Comparison of ENCODE assay signal across 27 cellular contexts in genomic region chr12:29620030-29620429, GRCh38.
A peak's percentile ranks its signal among the peaks of the same experiment; 100 is the strongest.
DNase-seq lines count a peak whose midpoint lies in the region; ATAC-seq, FAIRE-seq and TF ChIP-seq lines count a peak whose summit lies in the region.
"Had no signal": no experiment of that assay in that cellular context is flagged by ENCODE, and none has a peak within 500 bp of the region (broad histone marks: within the 10 kb centered on the region; RNA-seq: fewer than 3 reads in every experiment).

No MANE protein-coding gene starts in this region.

- TF ChIP-seq EP300 in GM12878 (IDR thresholded peaks at IDR 0.05; ENCODE audit: borderline replicate concordance in 1 of 2, control insufficient read depth in 1 of 2, low read depth in 2 of 2, low read length in 2 of 2) = no peak

- H3K79me2 ChIP-seq in ACC112 (ENCODE audit: control insufficient read depth, insufficient read depth, low read length, unreplicated experiment) (peaks cover 2% of the 10 kb centered on the region), GM12878 (ENCODE audit: control insufficient read depth, insufficient read depth, low read length) (no peaks in the 10 kb centered on the region)

- peaks cover 37% of the 10 kb centered on the region for H3K36me3 ChIP-seq in ACC112 (ENCODE audit: insufficient read depth, low read length)
- peaks cover 0 to 1% of the 10 kb centered on the region in 2 experiments; a peak in 1 of 4 replicates for H3K36me3 ChIP-seq in GM12878 (ENCODE audit: control insufficient read depth in 2 of 2, insufficient read depth in 2 of 2, low read length in 1 of 2)
- H3K36me3 ChIP-seq in neuronal stem cell (replicated peaks in 1 of 2; ENCODE audit: control insufficient read depth in 2 of 2, insufficient read depth in 2 of 2, low read length in 2 of 2) = peaks cover 0 to 13% of the 10 kb centered on the region in 2 donors
- H3K36me3 ChIP-seq: BE2C, BLaER1 had no signal

- no peaks in the 10 kb centered on the region for H4K20me1 ChIP-seq in GM12878 (ENCODE audit: control insufficient read depth, insufficient read depth)
- H4K20me1 ChIP-seq: BLaER1 had no signal

- H3K27me3 Mint-ChIP-seq in osteocyte (ENCODE audit: unreplicated experiment) = no peaks in the 10 kb centered on the region

- RAD21 ChIA-PET in GM12878 (lab: Charles Lee; ENCODE audit: unreplicated experiment) = interaction anchor here (1.2 to 2.5 kb wide), 8 partner anchors 10 to 71 kb away, joined by 3 to 13 read pairs (median 5); no protein-coding TSS in a partner anchor

- peak overlapping the region; percentile 100; the same call in 1 of the 2 replicates for H3K27ac ChIP-seq in ACC112 (ENCODE audit: low read depth, low read length)
- no peak overlapping the region for H3K27ac ChIP-seq in GM12878 (ENCODE audit: control insufficient read depth, insufficient read depth)
- no peak overlapping the region for H3K27ac ChIP-seq in neuronal stem cell (replicated peaks; ENCODE audit: low read length)
- H3K27ac ChIP-seq: 22Rv1, A549, BLaER1 had no signal

- no peak overlapping the region for H2BK15ac ChIP-seq in neuronal stem cell (ENCODE audit: low read length)

- TF ChIP-seq CTCF in GM12878 (IDR thresholded peaks at IDR 0.05 in 2 of 3, conservative IDR thresholded peaks at IDR 0.05 in 1 of 3; ENCODE audit: control insufficient read depth in 2 of 3, extremely low read depth in 1 of 3, insufficient read depth in 1 of 3, low read depth in 3 of 3, low read length in 3 of 3) = no peak
- TF ChIP-seq CTCF in osteocyte (IDR thresholded peaks at IDR 0.05) = no peak

- H3K27me3 ChIP-seq in ACC112 (ENCODE audit: insufficient read depth, low read length) (no peaks in the 10 kb centered on the region), GM12878 (replicated peaks in 1 of 2; ENCODE audit: control insufficient read depth in 2 of 2, insufficient read depth in 2 of 2, low read length in 1 of 2) (no peaks in the 10 kb centered on the region), neuronal stem cell (ENCODE audit: control insufficient read depth in 3 of 3, insufficient read depth in 3 of 3, low read depth in 1 of 3, low read length in 3 of 3) (no peaks in the 10 kb centered on the region)
- H3K27me3 ChIP-seq: BE2C, BLaER1 had no signal

- CTCF ChIA-PET in GM12878 (lab: Yijun Ruan, JAX) = interaction anchor here (0.6 to 2.9 kb wide), 7 partner anchors 21 to 75 kb away, joined by 3 to 7 read pairs (median 4); no protein-coding TSS in a partner anchor

- H2BK120ac ChIP-seq in neuronal stem cell (ENCODE audit: low read depth, low read length) = no peak overlapping the region

- no peak overlapping the region for H2AK5ac ChIP-seq in neuronal stem cell (ENCODE audit: low read depth, low read length)

- no peak overlapping the region for H2BK12ac ChIP-seq in neuronal stem cell (ENCODE audit: low read length)

- H3K14ac ChIP-seq in neuronal stem cell (ENCODE audit: low read length) = no peak overlapping the region

- no peak overlapping the region for H2BK5ac ChIP-seq in neuronal stem cell (ENCODE audit: low read length)

- H3K9ac ChIP-seq in GM12878 (ENCODE audit: control insufficient read depth, insufficient read depth, low read length) (no peak overlapping the region), neuronal stem cell (ENCODE audit: low read depth, low read length, poor library complexity) (no peak overlapping the region)
- H3K9ac ChIP-seq: BLaER1 had no signal

- peaks cover 21% of the 10 kb centered on the region for H3K4me1 Mint-ChIP-seq in osteocyte (ENCODE audit: unreplicated experiment)
- H3K4me1 Mint-ChIP-seq: CD14-positive monocyte; CD4-positive, alpha-beta memory T cell; CD4-positive, CD25-positive, alpha-beta regulatory T cell; CD8-positive, alpha-beta memory T cell had no signal

- H3K9me3 Mint-ChIP-seq in osteocyte (ENCODE audit: unreplicated experiment) = no peaks in the 10 kb centered on the region
- H3K9me3 Mint-ChIP-seq: CD8-positive, alpha-beta memory T cell had no signal

- ATAC-seq in GM12878 = peak; percentile 44
- ATAC-seq: A549 had no signal

- no peak for TF ChIP-seq POLR2A in GM12878 (IDR thresholded peaks at IDR 0.05; ENCODE audit: low read depth, low read length)

- no peak overlapping the region for H3K4ac ChIP-seq in neuronal stem cell (ENCODE audit: low read length)

- no peak overlapping the region for H3K27ac Mint-ChIP-seq in osteocyte (ENCODE audit: unreplicated experiment)
- H3K27ac Mint-ChIP-seq: CD14-positive monocyte; CD4-positive, alpha-beta memory T cell; CD4-positive, CD25-positive, alpha-beta regulatory T cell; CD8-positive, alpha-beta memory T cell had no signal

- H3K4me2 ChIP-seq in GM12878 (ENCODE audit: control insufficient read depth, insufficient read depth) = no peak overlapping the region
- H3K4me2 ChIP-seq in neuronal stem cell (ENCODE audit: insufficient read depth, low read length, poor library complexity, severe bottlenecking) = no peak overlapping the region
- H3K4me2 ChIP-seq: A549, BLaER1 had no signal

- BruUV-seq in GM12878 (replicated peaks; lab: Mats Ljungman, UMichigan) = no TSS peak

- H3K18ac ChIP-seq in neuronal stem cell (ENCODE audit: low read length) = peak overlapping the region; percentile 6

- intact Hi-C loops in GM12878 (cut with micrococcal nuclease; ENCODE audit: unreplicated experiment) = no loop called here

- H3K36me3 Mint-ChIP-seq in osteocyte (ENCODE audit: unreplicated experiment) = peaks cover 22% of the 10 kb centered on the region
- H3K36me3 Mint-ChIP-seq: CD4-positive, alpha-beta memory T cell; CD4-positive, CD25-positive, alpha-beta regulatory T cell; CD8-positive, alpha-beta memory T cell had no signal

- H3K23ac ChIP-seq in neuronal stem cell (ENCODE audit: low read depth, low read length, poor library complexity) = no peak overlapping the region

- in situ Hi-C loops in GM12878 (cut with MboI) = no loop called here

- DNase-seq in Jurkat, Clone E6-1 (ENCODE audit: low read depth, low spot score) = peak; percentile 46
- DNase-seq in GM12878 (ENCODE audit: low read depth, low spot score) = no peak
- DNase-seq in neuronal stem cell (ENCODE audit: low spot score) = no peak
- no peak for DNase-seq in stimulated activated CD4-positive, alpha-beta T cell treated with anti-CD3 and anti-CD28 coated beads, Interleukin-4, amount 100 ng/mL, for 24 hours
- no peak for DNase-seq in NCI-H446 (lab: John Stamatoyannopoulos, UW)
- no peak for DNase-seq in osteocyte (ENCODE audit: extremely low spot score, unreplicated experiment)
- DNase-seq in urothelium cell line (ENCODE audit: low spot score) = no peak
- DNase-seq: ACHN; BE2C; C1 segment of cervical spinal cord; CD4-positive, alpha-beta memory T cell; CD4-positive, CD25-positive, alpha-beta regulatory T cell; CD8-positive, alpha-beta memory T cell; COR-L47; DMS 273 treated with DMSO at 0.1 percent for 48 hours; DMS153; DMS53; DMS79; GF-D8 had no signal

- H4K8ac ChIP-seq in neuronal stem cell (ENCODE audit: low read depth, low read length) = no peak overlapping the region

- FAIRE-seq in GM12878 (lab: Jason Lieb, UNC) (no peak), urothelium cell line (lab: Jason Lieb, UNC) (no peak)
- FAIRE-seq: A549, G401.6, GM12892, GM18507 had no signal

- H3K79me1 ChIP-seq in neuronal stem cell (ENCODE audit: low read depth, low read length) = no peaks in the 10 kb centered on the region

- SMC1A ChIA-PET in GM12878 (lab: Charles Lee; ENCODE audit: uncharacterized antibody, unreplicated experiment) = interaction anchor here (1.0 to 4.5 kb wide), 21 partner anchors 11 to 280 kb away, joined by 3 to 27 read pairs (median 4); no protein-coding TSS in a partner anchor

- peaks cover 31% of the 10 kb centered on the region for H3K4me1 ChIP-seq in ACC112 (ENCODE audit: control insufficient read depth, insufficient read depth, low read length, unreplicated experiment)
- H3K4me1 ChIP-seq in GM12878 (ENCODE audit: control insufficient read depth, insufficient read depth, low read length) = no peaks in the 10 kb centered on the region
- H3K4me1 ChIP-seq in neuronal stem cell (ENCODE audit: control insufficient read depth in 2 of 2, insufficient read depth in 1 of 2, low read depth in 1 of 2, low read length in 2 of 2) = no peaks in the 10 kb centered on the region
- H3K4me1 ChIP-seq: A549, BE2C, BLaER1 had no signal

- H2AFZ ChIP-seq in ACC112 (ENCODE audit: low read length, unreplicated experiment) = no peak overlapping the region
- no peak overlapping the region for H2AFZ ChIP-seq in GM12878 (ENCODE audit: control insufficient read depth, low read depth, low read length)
- H2AFZ ChIP-seq in neuronal stem cell (ENCODE audit: low read length) = no peak overlapping the region

- H3K9me3 ChIP-seq in GM12878 (replicated peaks; ENCODE audit: control insufficient read depth, insufficient read depth, low read length) (no peaks in the 10 kb centered on the region), neuronal stem cell (replicated peaks in 1 of 2; ENCODE audit: control insufficient read depth in 2 of 2, insufficient read depth in 1 of 2, low read depth in 1 of 2, low read length in 2 of 2) (peaks cover 0 to 2% of the 10 kb centered on the region in 2 donors)
- H3K9me3 ChIP-seq: A549, BE2C, BLaER1 had no signal

- TF ChIP-seq RAD21 in GM12878 (IDR thresholded peaks at IDR 0.05; ENCODE audit: insufficient read depth, low read depth, low read length) = no peak

- WGBS in GM12878 (ENCODE audit: insufficient coverage, insufficient replicate concordance, low lambda C conversion rate, missing lambda C conversion rate) = 63% methylated on average over 1 of the region's 1 CpG
- WGBS in neuronal stem cell (ENCODE audit: extremely low coverage in 2 of 2, insufficient read length in 2 of 2, insufficient replicate concordance in 1 of 2), 2 donors = no CpG with 5 or more reads among the region's 1 CpG

- H3K4me3 ChIP-seq in ACC112 (ENCODE audit: low read depth, low read length) = no peak overlapping the region
- H3K4me3 ChIP-seq in Jurkat, Clone E6-1 (ENCODE audit: low read length) = no peak overlapping the region
- no peak overlapping the region for H3K4me3 ChIP-seq in GM12878
- no peak overlapping the region for H3K4me3 ChIP-seq in neuronal stem cell (ENCODE audit: low read length in 2 of 2)
- H3K4me3 ChIP-seq: A549, BLaER1 had no signal

- H3K4me3 Mint-ChIP-seq in osteocyte (ENCODE audit: unreplicated experiment) = no peak overlapping the region
- H3K4me3 Mint-ChIP-seq: CD14-positive monocyte; CD4-positive, alpha-beta memory T cell; CD4-positive, CD25-positive, alpha-beta regulatory T cell; CD8-positive, alpha-beta memory T cell had no signal

- POLR2A ChIA-PET in GM12878 (lab: Charles Lee) = interaction anchor here (0.9 to 1.6 kb wide), 3 partner anchors 28 to 151 kb away, joined by 3 to 5 read pairs (median 3); no protein-coding TSS in a partner anchor

- H4K91ac ChIP-seq in neuronal stem cell (ENCODE audit: low read depth, low read length, poor library complexity) = no peak overlapping the region

TF ChIP-seq in GM12878, 131 proteins besides CTCF, POLR2A, EP300 and RAD21 (continues in another document):
- TF ChIP-seq DPF2 (IDR thresholded peaks at IDR 0.05) = no peak
